In the genomic region with DNA sequence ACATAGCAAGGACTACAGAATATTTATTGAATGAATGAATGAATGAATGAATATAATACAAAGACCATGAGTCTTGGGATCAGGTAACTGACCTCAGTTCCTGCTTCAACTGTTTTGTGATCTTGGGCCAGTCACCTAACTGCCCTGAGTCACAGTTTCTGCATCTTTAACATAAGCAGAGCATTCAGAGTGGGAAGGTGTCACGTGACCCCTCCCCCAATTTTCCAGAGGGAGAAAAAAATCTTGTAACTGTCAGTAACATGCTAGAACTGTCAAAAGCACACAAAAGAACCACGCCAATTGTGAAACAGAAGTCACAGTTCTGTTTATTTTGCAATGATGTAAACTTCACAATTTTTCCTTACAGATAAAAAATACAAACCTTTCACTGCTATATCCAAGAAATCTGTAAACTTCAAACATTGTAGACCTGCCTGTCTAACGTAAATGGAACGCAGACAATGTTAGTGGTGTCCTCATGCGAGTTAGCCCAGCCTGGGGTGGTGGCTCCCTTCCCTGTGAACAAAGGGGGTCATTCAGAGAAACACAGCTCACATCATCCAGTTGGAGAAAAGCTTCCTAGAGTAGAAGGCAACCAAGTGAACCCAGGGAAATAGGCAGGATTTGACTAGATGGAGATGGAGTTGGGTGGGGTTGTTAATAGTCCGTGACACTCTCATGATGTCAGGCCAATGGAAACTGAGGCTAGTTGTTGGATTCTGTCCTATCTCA, we compare ENCODE assay signal across 29 cellular contexts.
"Had no signal": no experiment of that assay in that cellular context is flagged by ENCODE, and none has a peak within 500 bp of the region (broad histone marks: within the 10 kb centered on the region; RNA-seq: fewer than 3 reads in every experiment).

No MANE protein-coding gene starts in this region.

- H3K4me1 Mint-ChIP-seq: activated CD4-positive, alpha-beta memory T cell treated with anti-CD3 and anti-CD28 coated beads, Interleukin-2, amount 10 ng/mL, durations not matched to agents 7 days and 5 days; activated CD4-positive, alpha-beta T cell treated with anti-CD3 and anti-CD28 coated beads, Interleukin-2, amount 10 ng/mL, durations not matched to agents 7 days and 5 days; activated T-helper 17 cell treated with anti-CD3 and anti-CD28 coated beads, Interleukin-2, amount 50 U/mL, for 72 hours had no signal

- H3K9me3 ChIP-seq: esophagus squamous epithelium, gastrocnemius medialis had no signal

- H3K9me3 Mint-ChIP-seq: activated CD4-positive, alpha-beta memory T cell treated with anti-CD3 and anti-CD28 coated beads, Interleukin-2, amount 10 ng/mL, durations not matched to agents 7 days and 5 days; activated CD4-positive, alpha-beta T cell treated with anti-CD3 and anti-CD28 coated beads, Interleukin-2, amount 10 ng/mL, durations not matched to agents 7 days and 5 days had no signal

- H3K27me3 ChIP-seq: brain microvascular endothelial cell had no signal

- FAIRE-seq: astrocyte, colon, endometrium, endothelial cell of umbilical vein, TTC549 had no signal

- DNase-seq: activated CD4-positive, alpha-beta memory T cell treated with anti-CD3 and anti-CD28 coated beads, Interleukin-2, amount 10 ng/mL, durations not matched to agents 7 days and 5 days; activated CD4-positive, alpha-beta T cell treated with anti-CD3 and anti-CD28 coated beads for 1 hour; activated CD4-positive, alpha-beta T cell treated with anti-CD3 and anti-CD28 coated beads for 4 hours; activated CD4-positive, alpha-beta T cell treated with anti-CD3 and anti-CD28 coated beads, Interleukin-2, amount 10 ng/mL, durations not matched to agents 7 days and 5 days; activated CD4-positive, alpha-beta T cell treated with anti-CD3 and anti-CD28 coated beads, Interleukin-2, amount 50 U/mL, for 4 hours; activated effector memory CD4-positive, alpha-beta T cell treated with Interleukin-2 at 50 U/mL for 16 hours; activated gamma-delta T cell treated with Interleukin-2 at 50 U/mL for 16 hours; activated naive CD4-positive, alpha-beta T cell treated with anti-CD3 and anti-CD28 coated beads, Interleukin-2, amount 50 U/mL, for 16 hours; activated naive CD4-positive, alpha-beta T cell treated with Interleukin-2 at 50 U/mL for 16 hours; activated T-cell treated with anti-CD3 and anti-CD28 coated beads, Interleukin-2, amount 50 U/mL, for 4 hours; amniotic stem cell; brain microvascular endothelial cell; cortex of kidney; dermis blood vessel endothelial cell; effector CD4-positive, alpha-beta T cell; esophagus squamous epithelium; gastrocnemius medialis; hippocampal formation; T-helper 2 cell had no signal

- H3K4me3 Mint-ChIP-seq: activated CD4-positive, alpha-beta memory T cell treated with anti-CD3 and anti-CD28 coated beads, Interleukin-2, amount 10 ng/mL, durations not matched to agents 7 days and 5 days; activated CD4-positive, alpha-beta T cell treated with anti-CD3 and anti-CD28 coated beads, Interleukin-2, amount 10 ng/mL, durations not matched to agents 7 days and 5 days; activated naive CD8-positive, alpha-beta T cell; activated T-cell treated with anti-CD3 and anti-CD28 coated beads, Interleukin-2, amount 50 U/mL, for 4 hours; activated T-helper 17 cell treated with anti-CD3 and anti-CD28 coated beads, Interleukin-2, amount 50 U/mL, for 72 hours; WTC11 had no signal

- H3K36me3 Mint-ChIP-seq: activated naive CD8-positive, alpha-beta T cell; WTC11 had no signal

- H3K36me3 ChIP-seq: brain microvascular endothelial cell, esophagus squamous epithelium, gastrocnemius medialis had no signal

- H3K4me1 ChIP-seq: esophagus squamous epithelium, gastrocnemius medialis had no signal

- H3K27me3 Mint-ChIP-seq: activated CD4-positive, alpha-beta memory T cell treated with anti-CD3 and anti-CD28 coated beads, Interleukin-2, amount 10 ng/mL, durations not matched to agents 7 days and 5 days; activated CD4-positive, alpha-beta T cell treated with anti-CD3 and anti-CD28 coated beads, Interleukin-2, amount 10 ng/mL, durations not matched to agents 7 days and 5 days had no signal

- H3K27ac ChIP-seq: brain microvascular endothelial cell, epithelial cell of prostate, esophagus squamous epithelium, gastrocnemius medialis, VCaP had no signal

- H3K4me3 ChIP-seq: esophagus squamous epithelium, gastrocnemius medialis had no signal

- ATAC-seq: activated T-cell treated with anti-CD3 and anti-CD28 coated beads, Interleukin-2, amount 50 U/mL, for 4 hours; activated T-helper 17 cell treated with anti-CD3 and anti-CD28 coated beads, Interleukin-2, amount 50 U/mL, for 72 hours; gastrocnemius medialis; WTC11 had no signal

- H3K27ac Mint-ChIP-seq: activated CD4-positive, alpha-beta memory T cell treated with anti-CD3 and anti-CD28 coated beads, Interleukin-2, amount 10 ng/mL, durations not matched to agents 7 days and 5 days; activated CD4-positive, alpha-beta T cell treated with anti-CD3 and anti-CD28 coated beads, Interleukin-2, amount 10 ng/mL, durations not matched to agents 7 days and 5 days; activated naive CD8-positive, alpha-beta T cell; activated T-helper 17 cell treated with anti-CD3 and anti-CD28 coated beads, Interleukin-2, amount 50 U/mL, for 72 hours; WTC11 had no signal
